In genomic region chr10:42638053-42638820, GRCh38 we compare ENCODE assay signal across 8 cellular contexts. TPM values are rescaled to one million over a fixed set of nuclear protein-coding genes. Genes with fewer than 3 reads are reported as not detected.
DNase-seq lines count a peak whose midpoint lies in the region; ATAC-seq and TF ChIP-seq lines count a peak whose summit lies in the region.

Gene ZNF33B (minus strand): TSS chr10:42638570. CDS start chr10:42636928, 1,642 bp downstream.

- H3K27ac Mint-ChIP-seq in activated naive CD4-positive, alpha-beta T cell treated with anti-CD3 and anti-CD28 coated beads for 36 hours = peak within 1 kb of the TSS; percentile 99

- no peaks in the 10 kb centered on the region for H3K36me3 ChIP-seq in GM06990 (ENCODE audit: control insufficient read depth, insufficient read depth, low read length)

- CTCF ChIA-PET in activated naive CD4-positive, alpha-beta T cell treated with anti-CD3 and anti-CD28 coated beads for 36 hours (lab: Charles Lee) = no interaction called here

- H3K4me3 ChIP-seq in GM06990 (replicated peaks; ENCODE audit: low read depth, low read length) (peak within 1 kb of the TSS; percentile 78), NB4 (ENCODE audit: low read depth, low read length) (peak within 1 kb of the TSS; percentile 84)

- TF ChIP-seq CTCF in GM06990 (IDR thresholded peaks at IDR 0.05; ENCODE audit: insufficient read depth, low read length, poor library complexity, severe bottlenecking) = no peak
- no peak for TF ChIP-seq CTCF in NB4 (IDR thresholded peaks at IDR 0.05; ENCODE audit: low read depth, low read length)

- DNase-seq in GM06990 (ENCODE audit: extremely low read depth, insufficient read length) (peak; percentile 97), NB4 (ENCODE audit: low read depth) (peak; percentile 92), SK-N-DZ (ENCODE audit: low spot score) (peak; percentile 96), germinal center (ENCODE audit: low spot score) (peak; percentile 92), non-pigmented ciliary epithelial cell (ENCODE audit: low read depth) (peak; percentile 72), superior temporal gyrus (ENCODE audit: extremely low spot score) (peak; percentile 92)
- DNase-seq in activated naive CD4-positive, alpha-beta T cell treated with anti-CD3 and anti-CD28 coated beads for 36 hours = peak; percentile 96

- intact Hi-C loops in activated naive CD4-positive, alpha-beta T cell treated with anti-CD3 and anti-CD28 coated beads for 36 hours (cut with micrococcal nuclease) = loop anchor here (1.0 to 5.0 kb wide), 11 partner anchors 19 to 936 kb away; partner anchors contain the start of genes BMS1, CSGALNACT2, HNRNPF and ZNF239

- ATAC-seq in HG02571 (IDR thresholded peaks at IDR 0.05; ENCODE audit: unreplicated experiment) = peak; percentile 95

- TF ChIP-seq POLR2A in NB4 (IDR thresholded peaks at IDR 0.05; ENCODE audit: extremely low read depth, insufficient read length) = peak; percentile 71

- no peaks in the 10 kb centered on the region for H3K27me3 ChIP-seq in GM06990 (replicated peaks; ENCODE audit: control insufficient read depth, insufficient read depth, low read length)

- H3K4me1 Mint-ChIP-seq in activated naive CD4-positive, alpha-beta T cell treated with anti-CD3 and anti-CD28 coated beads for 36 hours (ENCODE audit: low read depth) = peaks cover 30% of the 10 kb centered on the region

- peaks cover 7% of the 10 kb centered on the region for H3K36me3 Mint-ChIP-seq in activated naive CD4-positive, alpha-beta T cell treated with anti-CD3 and anti-CD28 coated beads for 36 hours (ENCODE audit: low read depth)

- peak within 1 kb of the TSS; percentile 97 for H3K4me3 Mint-ChIP-seq in activated naive CD4-positive, alpha-beta T cell treated with anti-CD3 and anti-CD28 coated beads for 36 hours

- H3K27me3 Mint-ChIP-seq in activated naive CD4-positive, alpha-beta T cell treated with anti-CD3 and anti-CD28 coated beads for 36 hours (ENCODE audit: low read depth) = no peaks in the 10 kb centered on the region

- no peaks in the 10 kb centered on the region for H3K9me3 Mint-ChIP-seq in activated naive CD4-positive, alpha-beta T cell treated with anti-CD3 and anti-CD28 coated beads for 36 hours

RNA-seq across cellular contexts. Expression of gene ZNF33B, which starts in this region (rescaled TPM):
- polyA plus RNA-seq in SK-N-DZ (2014; cell fraction: cytosol; rRNA removed) = 24.1 and 28.8 TPM in 2 replicates
- polyA plus RNA-seq in SK-N-DZ (2014; cell fraction: nucleus; rRNA removed) = 43.4 and 47.1 TPM in 2 replicates
- 10 to 100 TPM; 10.4 to 14.8 TPM for total RNA-seq in activated naive CD4-positive, alpha-beta T cell treated with anti-CD3 and anti-CD28 coated beads for 36 hours

Comparison
In these comparisons a context has a peak if more than half of its experiments do, and no peak if none do; other contexts are left out.
1. Peak in every context shown above with its lines: DNase-seq, ATAC-seq and H3K4me3 ChIP-seq.